ENCODE assay signal across 24 cellular contexts in genomic region chr9:135778421-135778820, GRCh38.
"Had no signal": no experiment of that assay in that cellular context is flagged by ENCODE, and none has a peak within 500 bp of the region (broad histone marks: within the 10 kb centered on the region; RNA-seq: fewer than 3 reads in every experiment).

No MANE protein-coding gene starts in this region.

- H3K36me3 ChIP-seq: stomach, suprapubic skin, thoracic aorta, thyroid gland, tibial artery, tibial nerve, transverse colon, upper lobe of left lung, upper lobe of right lung, uterus, vagina had no signal

- H3K4me3 ChIP-seq: stomach, suprapubic skin, testis, thoracic aorta, thyroid gland, tibial artery, tibial nerve, transverse colon, upper lobe of left lung, upper lobe of right lung, uterus, vagina had no signal

- H3K9me3 ChIP-seq: stomach, suprapubic skin, testis, thoracic aorta, thyroid gland, tibial artery, tibial nerve, transverse colon, upper lobe of left lung, upper lobe of right lung, uterus, vagina had no signal

- H3K27ac ChIP-seq: stomach, suprapubic skin, testis, thoracic aorta, thyroid gland, tibial artery, tibial nerve, transverse colon, upper lobe of left lung, upper lobe of right lung, uterus, vagina had no signal

- H3K27me3 ChIP-seq: testis, thyroid gland, tibial nerve, transverse colon, upper lobe of left lung, upper lobe of right lung, uterus, vagina had no signal

- H3K4me1 ChIP-seq: stomach, suprapubic skin, testis, thyroid gland, tibial artery, tibial nerve, transverse colon, upper lobe of left lung, upper lobe of right lung, uterus, vagina had no signal

- DNase-seq: stimulated activated CD4-positive, alpha-beta T cell treated with anti-CD3 and anti-CD28 coated beads, Interleukin-2, amount 100 ng/mL, for 48 hours; stimulated activated CD4-positive, alpha-beta T cell treated with anti-CD3 and anti-CD28 coated beads, Interleukin-4, amount 100 ng/mL, for 1 hour; stimulated activated CD4-positive, alpha-beta T cell treated with anti-CD3 and anti-CD28 coated beads, Interleukin-4, amount 100 ng/mL, for 24 hours; stimulated activated CD4-positive, alpha-beta T cell treated with anti-CD3 and anti-CD28 coated beads, Interleukin-4, amount 100 ng/mL, for 4 hours; stimulated activated CD8-positive, alpha-beta memory T cell treated with anti-CD3 and anti-CD28 coated beads, Interleukin-4, amount 100 ng/mL, for 48 hours; stimulated activated naive B cell treated with anti-CD40 and anti-IgM and Interleukin-4, amounts not matched to agents 10 μg/mL and 1 μg/mL and 100 μg/mL, for 72 hours; stimulated activated naive CD4-positive, alpha-beta T cell; stimulated activated naive CD4-positive, alpha-beta T cell treated with Interleukin-2 at 50 U/mL for 16 hours; stimulated activated naive CD8-positive, alpha-beta T cell treated with anti-CD3 and anti-CD28 coated beads, Interleukin-15, amount 100 ng/mL, for 72 hours; stimulated activated naive CD8-positive, alpha-beta T cell treated with anti-CD3 and anti-CD28 coated beads, Interleukin-15, Interleukin-2, amounts not matched to agents 100 U/mL and 50 U/mL, for 24 hours; stomach; substantia nigra; testis; thyroid gland; tibial artery; transverse colon; trophoblast cell; upper lobe of right lung; uterus had no signal
